Comparison of ENCODE assay signal across 13 cellular contexts in genomic region chr15:66912001-66912400, GRCh38.
A peak's percentile ranks its signal among the peaks of the same experiment; 100 is the strongest.
DNase-seq lines count a peak whose midpoint lies in the region; ATAC-seq and TF ChIP-seq lines count a peak whose summit lies in the region.
"Had no signal": no experiment of that assay in that cellular context is flagged by ENCODE, and none has a peak within 500 bp of the region (broad histone marks: within the 10 kb centered on the region; RNA-seq: fewer than 3 reads in every experiment).

No MANE protein-coding gene starts in this region.

- no CpG with 5 or more reads among the region's 7 CpGs for WGBS in neuronal stem cell (ENCODE audit: extremely low coverage in 2 of 2, insufficient read length in 2 of 2, insufficient replicate concordance in 1 of 2), 2 donors

- BruUV-seq in PC-9 (replicated peaks; lab: Mats Ljungman, UMichigan) = no TSS peak

- intact Hi-C loops in PC-9 (cut with micrococcal nuclease; ENCODE audit: unreplicated experiment) = no loop called here

- H3K18ac ChIP-seq in neuronal stem cell (ENCODE audit: low read length) = no peak overlapping the region

- H3K14ac ChIP-seq in neuronal stem cell (ENCODE audit: low read length) = no peak overlapping the region

- H3K27ac ChIP-seq in neuronal stem cell (replicated peaks; ENCODE audit: low read length) (no peak overlapping the region), PC-9 (no peak overlapping the region)
- H3K27ac ChIP-seq: heart right ventricle, pancreas had no signal

- peaks cover 10% of the 10 kb centered on the region for H3K27me3 Mint-ChIP-seq in activated CD8-positive, alpha-beta T cell treated with anti-CD3 and anti-CD28 coated beads, Interleukin-2, amount 10 ng/mL, durations not matched to agents 7 days and 5 days (ENCODE audit: low read depth)

- no peak overlapping the region for H4K8ac ChIP-seq in neuronal stem cell (ENCODE audit: low read depth, low read length)

- no peaks in the 10 kb centered on the region for H3K36me3 ChIP-seq in neuronal stem cell (replicated peaks in 1 of 2; ENCODE audit: control insufficient read depth in 2 of 2, insufficient read depth in 2 of 2, low read length in 2 of 2)
- no peaks in the 10 kb centered on the region for H3K36me3 ChIP-seq in PC-9 (ENCODE audit: low read depth)
- H3K36me3 ChIP-seq: heart right ventricle, pancreas had no signal

- no peaks in the 10 kb centered on the region for H3K79me2 ChIP-seq in PC-9 (ENCODE audit: low read depth)

- H4K91ac ChIP-seq in neuronal stem cell (ENCODE audit: low read depth, low read length, poor library complexity) = no peak overlapping the region

- POLR2A ChIA-PET in activated CD8-positive, alpha-beta T cell treated with anti-CD3 and anti-CD28 coated beads, Interleukin-2, amount 10 ng/mL, durations not matched to agents 7 days and 5 days (lab: Charles Lee) = interaction anchor here (0.6 kb wide), 1 partner anchor 25 kb away, joined by 4 read pairs; no protein-coding TSS in a partner anchor
- POLR2A ChIA-PET in PC-9 (lab: Charles Lee; ENCODE audit: unreplicated experiment) = no interaction called here

- H3K9me3 ChIP-seq in neuronal stem cell (replicated peaks in 1 of 2; ENCODE audit: control insufficient read depth in 2 of 2, insufficient read depth in 1 of 2, low read depth in 1 of 2, low read length in 2 of 2) (no peaks in the 10 kb centered on the region), PC-9 (ENCODE audit: insufficient read depth, low read depth) (peaks cover 4% of the 10 kb centered on the region)
- H3K9me3 ChIP-seq: pancreas had no signal

- no peak overlapping the region for H2BK5ac ChIP-seq in neuronal stem cell (ENCODE audit: low read length)

- DNase-seq in GDM1 (lab: John Stamatoyannopoulos, UW) (peak; percentile 5), NOMO-1 treated with dmso at 0.1 percent for 144 hours (lab: John Stamatoyannopoulos, UW; ENCODE audit: unreplicated experiment) (peak; percentile 70), mucosa of gallbladder (ENCODE audit: low spot score) (peak; percentile 26), LoVo (ENCODE audit: low spot score) (no peak), neuronal stem cell (ENCODE audit: low spot score) (no peak), PC-9 (no peak)
- DNase-seq in activated CD8-positive, alpha-beta T cell treated with anti-CD3 and anti-CD28 coated beads, Interleukin-2, amount 10 ng/mL, durations not matched to agents 7 days and 5 days = peak; percentile 81
- DNase-seq: heart right ventricle; mammary epithelial cell; NCI-H2227 treated with DMSO at 0.1 percent for 48 hours; pancreas; SHP77; stimulated activated naive B cell treated with anti-CD40 and anti-IgM and Interleukin-4, amounts not matched to agents 10 μg/mL and 1 μg/mL and 100 μg/mL, for 72 hours had no signal

- no peaks in the 10 kb centered on the region for H3K79me1 ChIP-seq in neuronal stem cell (ENCODE audit: low read depth, low read length)

- no peak overlapping the region for H3K4ac ChIP-seq in neuronal stem cell (ENCODE audit: low read length)

- TF ChIP-seq CTCF in PC-9 (conservative IDR thresholded peaks at IDR 0.05) = no peak

- H2BK15ac ChIP-seq in neuronal stem cell (ENCODE audit: low read length) = no peak overlapping the region

- H4K20me1 ChIP-seq in PC-9 (ENCODE audit: insufficient read depth) = no peaks in the 10 kb centered on the region

- H3K27ac Mint-ChIP-seq in activated CD8-positive, alpha-beta T cell treated with anti-CD3 and anti-CD28 coated beads, Interleukin-2, amount 10 ng/mL, durations not matched to agents 7 days and 5 days = peak overlapping the region; percentile 84
- H3K27ac Mint-ChIP-seq: stimulated activated naive B cell treated with anti-CD40 and anti-IgM and Interleukin-4, amounts not matched to agents 10 μg/mL and 1 μg/mL and 100 μg/mL, for 72 hours had no signal

- H3K4me1 Mint-ChIP-seq in activated CD8-positive, alpha-beta T cell treated with anti-CD3 and anti-CD28 coated beads, Interleukin-2, amount 10 ng/mL, durations not matched to agents 7 days and 5 days (ENCODE audit: low read depth) = peaks cover 56% of the 10 kb centered on the region

- H3K4me3 Mint-ChIP-seq in activated CD8-positive, alpha-beta T cell treated with anti-CD3 and anti-CD28 coated beads, Interleukin-2, amount 10 ng/mL, durations not matched to agents 7 days and 5 days = peak overlapping the region; percentile 22
- H3K4me3 Mint-ChIP-seq: stimulated activated naive B cell treated with anti-CD40 and anti-IgM and Interleukin-4, amounts not matched to agents 10 μg/mL and 1 μg/mL and 100 μg/mL, for 72 hours had no signal

- H3K36me3 Mint-ChIP-seq in activated CD8-positive, alpha-beta T cell treated with anti-CD3 and anti-CD28 coated beads, Interleukin-2, amount 10 ng/mL, durations not matched to agents 7 days and 5 days (ENCODE audit: low read depth) = peaks cover 11% of the 10 kb centered on the region

- H3K27me3 ChIP-seq in neuronal stem cell (ENCODE audit: control insufficient read depth in 3 of 3, insufficient read depth in 3 of 3, low read depth in 1 of 3, low read length in 3 of 3) (peaks cover 0 to 13% (median 0%) of the 10 kb centered on the region in 3 experiments), PC-9 (ENCODE audit: insufficient read depth, low read depth) (no peaks in the 10 kb centered on the region)
- H3K27me3 ChIP-seq: heart right ventricle, pancreas had no signal

- H3K4me2 ChIP-seq in neuronal stem cell (ENCODE audit: insufficient read depth, low read length, poor library complexity, severe bottlenecking) (no peak overlapping the region), PC-9 (no peak overlapping the region)

- H2AK5ac ChIP-seq in neuronal stem cell (ENCODE audit: low read depth, low read length) = no peak overlapping the region

- H2AFZ ChIP-seq in neuronal stem cell (ENCODE audit: low read length) = no peak overlapping the region
- no peak overlapping the region for H2AFZ ChIP-seq in PC-9

- H2BK12ac ChIP-seq in neuronal stem cell (ENCODE audit: low read length) = no peak overlapping the region

- H3K4me1 ChIP-seq in neuronal stem cell (ENCODE audit: control insufficient read depth in 2 of 2, insufficient read depth in 1 of 2, low read depth in 1 of 2, low read length in 2 of 2) = peaks cover 5 to 9% of the 10 kb centered on the region in 2 donors
- H3K4me1 ChIP-seq in PC-9 (replicated peaks; ENCODE audit: insufficient read depth) = no peaks in the 10 kb centered on the region
- H3K4me1 ChIP-seq: pancreas had no signal

- no peak overlapping the region for H3K23ac ChIP-seq in neuronal stem cell (ENCODE audit: low read depth, low read length, poor library complexity)

- CTCF ChIA-PET in activated CD8-positive, alpha-beta T cell treated with anti-CD3 and anti-CD28 coated beads, Interleukin-2, amount 10 ng/mL, durations not matched to agents 7 days and 5 days (lab: Charles Lee) = interaction anchor here (0.9 to 3.3 kb wide), 6 partner anchors 8 to 61 kb away, joined by 3 to 25 read pairs (median 4); no protein-coding TSS in a partner anchor
- CTCF ChIA-PET in PC-9 (lab: Charles Lee) = interaction anchor here (0.6 to 0.7 kb wide), 3 partner anchors 29 to 1359 kb away, joined by 5 to 10 read pairs (median 6); no protein-coding TSS in a partner anchor

- H3K4me3 ChIP-seq in neuronal stem cell (ENCODE audit: low read length in 2 of 2) (no peak overlapping the region), PC-9 (no peak overlapping the region)
- H3K4me3 ChIP-seq: heart right ventricle, pancreas had no signal

- no peaks in the 10 kb centered on the region for H3K9me2 ChIP-seq in PC-9 (ENCODE audit: insufficient read depth)

- no peak overlapping the region for H2BK120ac ChIP-seq in neuronal stem cell (ENCODE audit: low read depth, low read length)

- no peaks in the 10 kb centered on the region for H3F3A ChIP-seq in PC-9 (ENCODE audit: insufficient read depth, low read depth)

- no peak overlapping the region for H3K9ac ChIP-seq in neuronal stem cell (ENCODE audit: low read depth, low read length, poor library complexity)

- peaks cover 7% of the 10 kb centered on the region for H3K9me3 Mint-ChIP-seq in activated CD8-positive, alpha-beta T cell treated with anti-CD3 and anti-CD28 coated beads, Interleukin-2, amount 10 ng/mL, durations not matched to agents 7 days and 5 days (ENCODE audit: insufficient read depth)

- ATAC-seq in activated CD8-positive, alpha-beta T cell treated with anti-CD3 and anti-CD28 coated beads, Interleukin-2, amount 10 ng/mL, durations not matched to agents 7 days and 5 days = peak; percentile 92

Comparison
In these comparisons a context has a peak if more than half of its experiments do, and no peak if none do; other contexts are left out.
1. DNase-seq: peak in GDM1 (single experiment), NOMO-1 treated with dmso at 0.1 percent for 144 hours (single experiment), activated CD8-positive, alpha-beta T cell treated with anti-CD3 and anti-CD28 coated beads, Interleukin-2, amount 10 ng/mL, durations not matched to agents 7 days and 5 days (single experiment) and mucosa of gallbladder (single experiment); none in LoVo (single experiment), neuronal stem cell (single experiment) and PC-9 (0 of 2).